19 cellular contexts compared by ENCODE assay signal in the genomic region with DNA sequence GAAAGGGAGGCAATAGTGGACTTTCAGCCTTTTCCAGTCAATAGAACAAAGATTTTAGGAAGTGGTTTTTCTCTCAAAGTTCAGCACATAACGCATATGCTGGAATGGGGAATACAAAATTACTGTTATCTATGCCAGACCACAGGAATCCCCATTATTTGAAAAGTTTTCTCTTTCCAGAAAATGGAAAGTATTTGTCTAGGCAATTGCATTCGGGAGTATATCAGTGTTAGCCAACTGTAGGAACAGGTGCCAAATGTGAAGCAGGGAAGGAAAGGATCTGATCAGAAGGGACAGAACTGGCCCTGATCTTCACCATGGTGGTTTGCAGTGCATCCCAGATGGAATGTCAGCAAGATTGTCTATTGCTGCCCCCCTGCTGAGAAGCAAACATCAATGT.
"Had no signal": no experiment of that assay in that cellular context is flagged by ENCODE, and none has a peak within 500 bp of the region (broad histone marks: within the 10 kb centered on the region; RNA-seq: fewer than 3 reads in every experiment).

No MANE protein-coding gene starts in this region.

- H3K4me3 Mint-ChIP-seq: activated CD8-positive, alpha-beta T cell treated with anti-CD3 and anti-CD28 coated beads for 36 hours; activated naive CD8-positive, alpha-beta T cell treated with anti-CD3 and anti-CD28 coated beads for 36 hours; activated T-cell treated with anti-CD3 and anti-CD28 coated beads, Interleukin-2, amount 50 U/mL, for 4 hours; endodermal cell; nephron progenitor cell; stimulated activated naive CD8-positive, alpha-beta T cell treated with anti-CD3 and anti-CD28 coated beads, Interleukin-15, amount 100 ng/mL, for 72 hours; T-helper 17 cell; WTC11 had no signal

- DNase-seq: activated CD4-positive, alpha-beta T cell treated with anti-CD3 and anti-CD28 coated beads for 4 hours; activated CD8-positive, alpha-beta T cell treated with anti-CD3 and anti-CD28 coated beads for 36 hours; activated gamma-delta T cell; activated naive CD8-positive, alpha-beta T cell treated with anti-CD3 and anti-CD28 coated beads for 36 hours; activated T-cell treated with anti-CD3 and anti-CD28 coated beads, Interleukin-2, amount 50 U/mL, for 4 hours; dorsolateral prefrontal cortex; endodermal cell; foreskin keratinocyte; glutamatergic neuron; hypothalamus; mesenchymal stem cell; nephron progenitor cell; occipital lobe; stimulated activated naive CD8-positive, alpha-beta T cell treated with anti-CD3 and anti-CD28 coated beads, Interleukin-15, amount 100 ng/mL, for 72 hours; T-helper 17 cell; testis; upper lobe of left lung had no signal

- H3K27me3 Mint-ChIP-seq: activated CD8-positive, alpha-beta T cell treated with anti-CD3 and anti-CD28 coated beads for 36 hours; stimulated activated naive CD8-positive, alpha-beta T cell treated with anti-CD3 and anti-CD28 coated beads, Interleukin-15, amount 100 ng/mL, for 72 hours; T-helper 17 cell had no signal

- H3K4me3 ChIP-seq: dorsolateral prefrontal cortex, smooth muscle cell, testis, upper lobe of left lung had no signal

- H3K4me1 Mint-ChIP-seq: activated naive CD8-positive, alpha-beta T cell treated with anti-CD3 and anti-CD28 coated beads for 36 hours; nephron progenitor cell; stimulated activated naive CD8-positive, alpha-beta T cell treated with anti-CD3 and anti-CD28 coated beads, Interleukin-15, amount 100 ng/mL, for 72 hours; T-helper 17 cell had no signal

- H3K9me3 Mint-ChIP-seq: activated CD8-positive, alpha-beta T cell treated with anti-CD3 and anti-CD28 coated beads for 36 hours; activated naive CD8-positive, alpha-beta T cell treated with anti-CD3 and anti-CD28 coated beads for 36 hours; activated T-cell treated with anti-CD3 and anti-CD28 coated beads, Interleukin-2, amount 50 U/mL, for 4 hours; nephron progenitor cell; stimulated activated naive CD8-positive, alpha-beta T cell treated with anti-CD3 and anti-CD28 coated beads, Interleukin-15, amount 100 ng/mL, for 72 hours had no signal

- H3K36me3 Mint-ChIP-seq: activated naive CD8-positive, alpha-beta T cell treated with anti-CD3 and anti-CD28 coated beads for 36 hours; WTC11 had no signal

- H3K27ac Mint-ChIP-seq: activated CD8-positive, alpha-beta T cell treated with anti-CD3 and anti-CD28 coated beads for 36 hours; activated naive CD8-positive, alpha-beta T cell treated with anti-CD3 and anti-CD28 coated beads for 36 hours; endodermal cell; nephron progenitor cell; stimulated activated naive CD8-positive, alpha-beta T cell treated with anti-CD3 and anti-CD28 coated beads, Interleukin-15, amount 100 ng/mL, for 72 hours; T-helper 17 cell; WTC11 had no signal
